29 cellular contexts compared by ENCODE assay signal in genomic region chr18:42689310-42689709, GRCh38.
DNase-seq lines count a peak whose midpoint lies in the region; TF ChIP-seq lines count a peak whose summit lies in the region.
"Had no signal": no experiment of that assay in that cellular context is flagged by ENCODE, and none has a peak within 500 bp of the region (broad histone marks: within the 10 kb centered on the region; RNA-seq: fewer than 3 reads in every experiment).

No MANE protein-coding gene starts in this region.

- no peak overlapping the region for H2BK5ac ChIP-seq in mesenchymal stem cell (ENCODE audit: low read depth, low read length, poor library complexity, severe bottlenecking)

- no peaks in the 10 kb centered on the region for H3K79me2 ChIP-seq in neural cell (replicated peaks; ENCODE audit: insufficient read depth, low read length)

- H2AK5ac ChIP-seq in mesenchymal stem cell (ENCODE audit: low read length, severe bottlenecking): no peak overlapping the region

- no peak overlapping the region for H3K4ac ChIP-seq in mesenchymal stem cell (ENCODE audit: low read depth in 1 of 2, low read length in 2 of 2)

- H3K79me1 ChIP-seq in mesenchymal stem cell (replicated peaks; ENCODE audit: low read length, poor library complexity, severe bottlenecking): no peaks in the 10 kb centered on the region

- no peaks in the 10 kb centered on the region for H3K4me1 ChIP-seq in mesenchymal stem cell (ENCODE audit: control insufficient read depth, insufficient read depth, low read depth, low read length)
- H3K4me1 ChIP-seq: A549, BE2C, BLaER1, Caco-2 had no signal

- H3K18ac ChIP-seq in mesenchymal stem cell (ENCODE audit: low read depth in 1 of 2, low read length in 2 of 2): no peak overlapping the region

- H3K27me3 ChIP-seq in mesenchymal stem cell (ENCODE audit: control insufficient read depth in 1 of 2, insufficient read depth in 1 of 2, low read length in 2 of 2) (no peaks in the 10 kb centered on the region), neural cell (ENCODE audit: insufficient read depth, low read depth, low read length) (no peaks in the 10 kb centered on the region)
- H3K27me3 ChIP-seq: BE2C; BLaER1; BLaER1 treated with 17β-estradiol and CSF1 and Interleukin-3, amounts not matched to agents 10 nM and 100 nM had no signal

- H4K8ac ChIP-seq in mesenchymal stem cell (ENCODE audit: low read length): no peak overlapping the region

- H3F3A ChIP-seq in neural cell (ENCODE audit: insufficient read depth, low read length, poor library complexity, severe bottlenecking): no peaks in the 10 kb centered on the region

- no peak overlapping the region for H3K23ac ChIP-seq in mesenchymal stem cell (ENCODE audit: low read length in 2 of 2)

- TF ChIP-seq RAD21 in neural cell (conservative IDR thresholded peaks at IDR 0.05): peak; percentile 14

- H3K9ac ChIP-seq in mesenchymal stem cell (ENCODE audit: low read length) (no peak overlapping the region), neural cell (ENCODE audit: low read length) (no peak overlapping the region)
- H3K9ac ChIP-seq: BLaER1; BLaER1 treated with 17β-estradiol and CSF1 and Interleukin-3, amounts not matched to agents 10 nM and 100 nM had no signal

- H3K36me3 ChIP-seq in mesenchymal stem cell (ENCODE audit: control insufficient read depth in 1 of 2, insufficient read depth in 2 of 2, low read depth in 1 of 2, low read length in 2 of 2) (no peaks in the 10 kb centered on the region), neural cell (ENCODE audit: insufficient read depth, low read length) (no peaks in the 10 kb centered on the region)
- H3K36me3 ChIP-seq: BE2C; BLaER1; BLaER1 treated with 17β-estradiol and CSF1 and Interleukin-3, amounts not matched to agents 10 nM and 100 nM had no signal

- H2AFZ ChIP-seq in mesenchymal stem cell (ENCODE audit: low read depth, low read length) (no peak overlapping the region), neural cell (ENCODE audit: low read depth, low read length) (no peak overlapping the region)

- 84% methylated on average over 4 of the region's 4 CpGs for WGBS in mesenchymal stem cell

- DNase-seq in mesenchymal stem cell (no peak), nucleus accumbens (lab: John Stamatoyannopoulos, UW) (no peak), NCI-H187 treated with DMSO at 0.1 percent for 48 hours (lab: John Stamatoyannopoulos, UW) (no peak)
- DNase-seq: 8988T; ACHN; AML-193; BE2C; C1 segment of cervical spinal cord; Caco-2; Calu3; CD4-positive, alpha-beta memory T cell; CD4-positive, alpha-beta T cell; CD4-positive, CD25-positive, alpha-beta regulatory T cell; CD8-positive, alpha-beta memory T cell; CD8-positive, alpha-beta T cell; COR-L47; DMS 273 treated with DMSO at 0.1 percent for 48 hours; DMS153; DMS53; DMS79; DMS79 treated with DMSO at 0.1 percent for 48 hours; DND-41; EL had no signal

- peaks cover 6% of the 10 kb centered on the region for H3K9me3 ChIP-seq in mesenchymal stem cell (ENCODE audit: control insufficient read depth, low read length)
- no peaks in the 10 kb centered on the region for H3K9me3 ChIP-seq in neural cell (ENCODE audit: low read length)
- H3K9me3 ChIP-seq: A549, BE2C, BLaER1, Caco-2 had no signal

- H3K4me2 ChIP-seq in mesenchymal stem cell (ENCODE audit: low read length, poor library complexity, severe bottlenecking) (no peak overlapping the region), neural cell (ENCODE audit: low read length) (no peak overlapping the region)
- H3K4me2 ChIP-seq: A549; BLaER1; BLaER1 treated with 17β-estradiol and CSF1 and Interleukin-3, amounts not matched to agents 10 nM and 100 nM had no signal

- H3K4me3 ChIP-seq in mesenchymal stem cell (ENCODE audit: insufficient read depth in 1 of 2, low read depth in 1 of 2, low read length in 2 of 2) (no peak overlapping the region), neural cell (ENCODE audit: low read length) (no peak overlapping the region)
- H3K4me3 ChIP-seq: A549; BLaER1; BLaER1 treated with 17β-estradiol and CSF1 and Interleukin-3, amounts not matched to agents 10 nM and 100 nM had no signal

- TF ChIP-seq CTCF in neural cell (IDR thresholded peaks at IDR 0.05; ENCODE audit: poor library complexity, severe bottlenecking): no peak

- H2BK12ac ChIP-seq in mesenchymal stem cell (ENCODE audit: low read length in 2 of 2): no peak overlapping the region

- TF ChIP-seq EP300 in neural cell (conservative IDR thresholded peaks at IDR 0.05; ENCODE audit: poor library complexity, severe bottlenecking): peak; percentile 91

- no peaks in the 10 kb centered on the region for H3K9me2 ChIP-seq in neural cell (ENCODE audit: insufficient read depth, low read length)

- no peak overlapping the region for H2BK15ac ChIP-seq in mesenchymal stem cell (ENCODE audit: low read depth, poor library complexity, severe bottlenecking)

- H2BK120ac ChIP-seq in mesenchymal stem cell (ENCODE audit: low read depth, low read length): peak overlapping the region; percentile 34

- no peaks in the 10 kb centered on the region for H4K20me1 ChIP-seq in neural cell (ENCODE audit: insufficient read depth)
- H4K20me1 ChIP-seq: BLaER1; BLaER1 treated with 17β-estradiol and CSF1 and Interleukin-3, amounts not matched to agents 10 nM and 100 nM had no signal

- H4K91ac ChIP-seq in mesenchymal stem cell (ENCODE audit: low read length): no peak overlapping the region

- no peak overlapping the region for H3K27ac ChIP-seq in mesenchymal stem cell (ENCODE audit: low read length, poor library complexity, severe bottlenecking)
- H3K27ac ChIP-seq in neural cell (ENCODE audit: low read length): peak overlapping the region; percentile 56
- H3K27ac ChIP-seq: 22Rv1; A549; BLaER1; BLaER1 treated with 17β-estradiol and CSF1 and Interleukin-3, amounts not matched to agents 10 nM and 100 nM; C4-2B had no signal

- no peak overlapping the region for H3K14ac ChIP-seq in mesenchymal stem cell (ENCODE audit: low read length in 2 of 2)

TF ChIP-seq in neural cell, 6 proteins besides CTCF, POLR2A, EP300 and RAD21:
- TF ChIP-seq POLR2AphosphoS5 (IDR thresholded peaks at IDR 0.05): peak; percentile 69
- no peak for TF ChIP-seq MXI1 (conservative IDR thresholded peaks at IDR 0.05; ENCODE audit: poor library complexity, severe bottlenecking)
- TF ChIP-seq, protein P1, sequence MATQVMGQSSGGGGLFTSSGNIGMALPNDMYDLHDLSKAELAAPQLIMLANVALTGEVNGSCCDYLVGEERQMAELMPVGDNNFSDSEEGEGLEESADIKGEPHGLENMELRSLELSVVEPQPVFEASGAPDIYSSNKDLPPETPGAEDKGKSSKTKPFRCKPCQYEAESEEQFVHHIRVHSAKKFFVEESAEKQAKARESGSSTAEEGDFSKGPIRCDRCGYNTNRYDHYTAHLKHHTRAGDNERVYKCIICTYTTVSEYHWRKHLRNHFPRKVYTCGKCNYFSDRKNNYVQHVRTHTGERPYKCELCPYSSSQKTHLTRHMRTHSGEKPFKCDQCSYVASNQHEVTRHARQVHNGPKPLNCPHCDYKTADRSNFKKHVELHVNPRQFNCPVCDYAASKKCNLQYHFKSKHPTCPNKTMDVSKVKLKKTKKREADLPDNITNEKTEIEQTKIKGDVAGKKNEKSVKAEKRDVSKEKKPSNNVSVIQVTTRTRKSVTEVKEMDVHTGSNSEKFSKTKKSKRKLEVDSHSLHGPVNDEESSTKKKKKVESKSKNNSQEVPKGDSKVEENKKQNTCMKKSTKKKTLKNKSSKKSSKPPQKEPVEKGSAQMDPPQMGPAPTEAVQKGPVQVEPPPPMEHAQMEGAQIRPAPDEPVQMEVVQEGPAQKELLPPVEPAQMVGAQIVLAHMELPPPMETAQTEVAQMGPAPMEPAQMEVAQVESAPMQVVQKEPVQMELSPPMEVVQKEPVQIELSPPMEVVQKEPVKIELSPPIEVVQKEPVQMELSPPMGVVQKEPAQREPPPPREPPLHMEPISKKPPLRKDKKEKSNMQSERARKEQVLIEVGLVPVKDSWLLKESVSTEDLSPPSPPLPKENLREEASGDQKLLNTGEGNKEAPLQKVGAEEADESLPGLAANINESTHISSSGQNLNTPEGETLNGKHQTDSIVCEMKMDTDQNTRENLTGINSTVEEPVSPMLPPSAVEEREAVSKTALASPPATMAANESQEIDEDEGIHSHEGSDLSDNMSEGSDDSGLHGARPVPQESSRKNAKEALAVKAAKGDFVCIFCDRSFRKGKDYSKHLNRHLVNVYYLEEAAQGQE (IDR thresholded peaks at IDR 0.05; ENCODE audit: borderline replicate concordance): peak; percentile 16
- peak; percentile 32 for TF ChIP-seq SMC3 (conservative IDR thresholded peaks at IDR 0.05; ENCODE audit: poor library complexity)
TF ChIP-seq in neural cell: peak in this region for 3.
